In genomic region chr11:119491753-119492455, GRCh38 we compare ENCODE assay signal across 9 cellular contexts.
DNase-seq lines count a peak whose midpoint lies in the region; ATAC-seq, FAIRE-seq and TF ChIP-seq lines count a peak whose summit lies in the region.
"Had no signal": no experiment of that assay in that cellular context is flagged by ENCODE, and none has a peak within 500 bp of the region (broad histone marks: within the 10 kb centered on the region; RNA-seq: fewer than 3 reads in every experiment).

No MANE protein-coding gene starts in this region.

- H3K9me2 ChIP-seq in PC-9 (ENCODE audit: insufficient read depth): no peaks in the 10 kb centered on the region

- H3K4me3 ChIP-seq in LNCaP clone FGC (ENCODE audit: low read depth, low read length) (no peak overlapping the region), PC-9 (no peak overlapping the region), small intestine (ENCODE audit: low read depth in 1 of 2, low read length in 2 of 2) (no peak overlapping the region)

- peaks cover 86% of the 10 kb centered on the region for H3K27me3 ChIP-seq in PC-9 (ENCODE audit: insufficient read depth, low read depth)
- H3K27me3 ChIP-seq in small intestine (ENCODE audit: control insufficient read depth in 2 of 2, insufficient read depth in 2 of 2, low read length in 2 of 2): peaks cover 0 to 2% of the 10 kb centered on the region in 2 donors

- no peaks in the 10 kb centered on the region for H3F3A ChIP-seq in PC-9 (ENCODE audit: insufficient read depth, low read depth)

- POLR2A ChIA-PET in PC-9 (lab: Charles Lee; ENCODE audit: unreplicated experiment) (no interaction called here), RWPE1 (lab: Yijun Ruan, JAX; ENCODE audit: low non-redundant PET) (no interaction called here)

- FAIRE-seq in small intestine (lab: Jason Lieb, UNC): no peak

- 0 out of 2 replicates have a peak, but pooled peaks cover 6% of the 10 kb centered on the region for H4K20me1 ChIP-seq in PC-9 (ENCODE audit: insufficient read depth)

- no TSS peak for BruUV-seq in PC-9 (replicated peaks; lab: Mats Ljungman, UMichigan)

- no peak overlapping the region for H3K4me2 ChIP-seq in PC-9

- WGBS in small intestine, 3 donors: 44 to 71% (median 55%) methylated on average over 15 of the region's 15 CpGs

- H3K27ac ChIP-seq in PC-9 (no peak overlapping the region), RWPE1 (no peak overlapping the region), small intestine (ENCODE audit: low read depth in 1 of 2, low read length in 1 of 2) (no peak overlapping the region)

- no peaks in the 10 kb centered on the region for H3K79me2 ChIP-seq in PC-9 (ENCODE audit: low read depth)

- H2AFZ ChIP-seq in PC-9: no peak overlapping the region

- intact Hi-C loops in PC-9 (cut with micrococcal nuclease; ENCODE audit: unreplicated experiment): no loop called here

- DNase-seq in COLO668 (lab: John Stamatoyannopoulos, UW; ENCODE audit: unreplicated experiment) (peak; percentile 41), LNCaP clone FGC (ENCODE audit: low read depth) (no peak), PC-9 (no peak), inferior parietal cortex (ENCODE audit: extremely low spot score) (peak; percentile 9), RWPE1 (ENCODE audit: low spot score) (no peak), small intestine (no peak)
- DNase-seq: left ventricle myocardium superior had no signal

- H3K36me3 ChIP-seq in PC-9 (ENCODE audit: low read depth): no peaks in the 10 kb centered on the region
- H3K36me3 ChIP-seq in small intestine (ENCODE audit: control insufficient read depth in 2 of 2, insufficient read depth in 2 of 2, low read length in 2 of 2): no peaks in the 10 kb centered on the region

- CTCF ChIA-PET in PC-9 (lab: Charles Lee) (no interaction called here), RWPE1 (lab: Yijun Ruan, JAX) (interaction anchor here (0.7 kb wide), 1 partner anchor 15 kb away, joined by 3 read pairs; no protein-coding TSS in a partner anchor)

- H3K9me3 ChIP-seq in PC-9 (ENCODE audit: insufficient read depth, low read depth) (no peaks in the 10 kb centered on the region), small intestine (ENCODE audit: control insufficient read depth, low read depth) (no peaks in the 10 kb centered on the region)

- TF ChIP-seq CTCF in LNCaP clone FGC (IDR thresholded peaks at IDR 0.05; ENCODE audit: control insufficient read depth, extremely low read depth, insufficient read depth) (peak; percentile 21; the same call in 1 of the 2 replicates), PC-9 (conservative IDR thresholded peaks at IDR 0.05) (peak; percentile 67), RWPE1 (conservative IDR thresholded peaks at IDR 0.05; ENCODE audit: low read depth) (no peak)

- ATAC-seq in HG03039 (IDR thresholded peaks at IDR 0.05; ENCODE audit: unreplicated experiment) (no peak), GM18858 (IDR thresholded peaks at IDR 0.05; ENCODE audit: unreplicated experiment) (no peak)
- ATAC-seq: left ventricle myocardium superior had no signal

- H3K4me1 ChIP-seq in PC-9 (replicated peaks; ENCODE audit: insufficient read depth): no peaks in the 10 kb centered on the region
- H3K4me1 ChIP-seq in small intestine (ENCODE audit: control insufficient read depth in 2 of 2, insufficient read depth in 1 of 2, low read depth in 1 of 2, low read length in 1 of 2): no peaks in the 10 kb centered on the region

Comparison
In these comparisons a context has a peak if more than half of its experiments do, and no peak if none do; other contexts are left out.
1. DNase-seq: peak in COLO668 (single experiment) and inferior parietal cortex (single experiment); none in LNCaP clone FGC (single experiment), PC-9 (0 of 2), RWPE1 (single experiment) and small intestine (single experiment).